23 cellular contexts compared by ENCODE assay signal in genomic region chr7:87590578-87590977, GRCh38. TPM values are rescaled to one million over a fixed set of nuclear protein-coding genes. Genes with fewer than 3 reads are reported as not detected.
A peak's percentile ranks its signal among the peaks of the same experiment; 100 is the strongest.
DNase-seq lines count a peak whose midpoint lies in the region; ATAC-seq and TF ChIP-seq lines count a peak whose summit lies in the region.
"Had no signal": no experiment of that assay in that cellular context is flagged by ENCODE, and none has a peak within 500 bp of the region (broad histone marks: within the 10 kb centered on the region; RNA-seq: fewer than 3 reads in every experiment).

No MANE protein-coding gene starts in this region.

- H3K4me1 Mint-ChIP-seq in activated naive CD8-positive, alpha-beta T cell treated with anti-CD3 and anti-CD28 coated beads, Interleukin-2, amount 10 ng/mL, durations not matched to agents 7 days and 5 days, result peaks cover 13% of the 10 kb centered on the region
- peaks cover 12% of the 10 kb centered on the region for H3K4me1 Mint-ChIP-seq in activated naive CD8-positive, alpha-beta T cell treated with anti-CD3 and anti-CD28 coated beads for 36 hours
- peaks cover 7% of the 10 kb centered on the region for H3K4me1 Mint-ChIP-seq in central memory CD8-positive, alpha-beta T cell
- H3K4me1 Mint-ChIP-seq in stimulated activated effector memory CD8-positive, alpha-beta T cell treated with anti-CD3 and anti-CD28 coated beads, Interleukin-12 subunit alpha, Interleukin-12 subunit beta, amount 100 ng/mL, for 72 hours, result peaks cover 9% of the 10 kb centered on the region

- 0 out of 2 replicates have a peak overlapping the region, but pooled peaks have one; percentile 7 for H3K27ac ChIP-seq in WERI-Rb-1
- H3K27ac ChIP-seq: HL-60, KMS-11, PC-9, SJCRH30 had no signal

- no peaks in the 10 kb centered on the region for H3K36me3 ChIP-seq in WERI-Rb-1
- H3K36me3 ChIP-seq: SJCRH30 had no signal

- no peak overlapping the region for H3K4me3 ChIP-seq in WERI-Rb-1 (ENCODE audit: low read depth, low read length)
- H3K4me3 ChIP-seq: PC-9, SJCRH30 had no signal

- no peak overlapping the region for H3K4me3 Mint-ChIP-seq in activated naive CD8-positive, alpha-beta T cell treated with anti-CD3 and anti-CD28 coated beads, Interleukin-2, amount 10 ng/mL, durations not matched to agents 7 days and 5 days
- H3K4me3 Mint-ChIP-seq in activated naive CD8-positive, alpha-beta T cell treated with anti-CD3 and anti-CD28 coated beads for 36 hours, result no peak overlapping the region
- H3K4me3 Mint-ChIP-seq in central memory CD8-positive, alpha-beta T cell, result no peak overlapping the region
- H3K4me3 Mint-ChIP-seq in stimulated activated effector memory CD8-positive, alpha-beta T cell treated with anti-CD3 and anti-CD28 coated beads, Interleukin-12 subunit alpha, Interleukin-12 subunit beta, amount 100 ng/mL, for 72 hours, result no peak overlapping the region
- H3K4me3 Mint-ChIP-seq: IgD-negative memory B cell had no signal

- TF ChIP-seq CTCF in WERI-Rb-1 (IDR thresholded peaks at IDR 0.05; ENCODE audit: low read depth, low read length), result no peak

- ATAC-seq in activated naive CD8-positive, alpha-beta T cell treated with anti-CD3 and anti-CD28 coated beads, Interleukin-2, amount 10 ng/mL, durations not matched to agents 7 days and 5 days (ENCODE audit: low read depth), result peak; percentile 82
- peak; percentile 52 for ATAC-seq in central memory CD8-positive, alpha-beta T cell (replicated peaks; ENCODE audit: extremely low read depth, poor library complexity, severe bottlenecking)
- peak; percentile 61 for ATAC-seq in stimulated activated effector memory CD8-positive, alpha-beta T cell treated with anti-CD3 and anti-CD28 coated beads, Interleukin-12 subunit alpha, Interleukin-12 subunit beta, amount 100 ng/mL, for 72 hours
- ATAC-seq in GM18909 (IDR thresholded peaks at IDR 0.05; ENCODE audit: poor library complexity, unreplicated experiment), result no peak
- no peak for ATAC-seq in HG02852 (IDR thresholded peaks at IDR 0.05; ENCODE audit: unreplicated experiment)
- ATAC-seq: Right ventricle myocardium inferior had no signal

- no peak overlapping the region for H3K27ac Mint-ChIP-seq in activated naive CD8-positive, alpha-beta T cell treated with anti-CD3 and anti-CD28 coated beads, Interleukin-2, amount 10 ng/mL, durations not matched to agents 7 days and 5 days
- no peak overlapping the region for H3K27ac Mint-ChIP-seq in activated naive CD8-positive, alpha-beta T cell treated with anti-CD3 and anti-CD28 coated beads for 36 hours
- no peak overlapping the region for H3K27ac Mint-ChIP-seq in central memory CD8-positive, alpha-beta T cell (ENCODE audit: low read depth)
- H3K27ac Mint-ChIP-seq in stimulated activated effector memory CD8-positive, alpha-beta T cell treated with anti-CD3 and anti-CD28 coated beads, Interleukin-12 subunit alpha, Interleukin-12 subunit beta, amount 100 ng/mL, for 72 hours, result no peak overlapping the region
- H3K27ac Mint-ChIP-seq: IgD-negative memory B cell had no signal

- POLR2A ChIA-PET in activated naive CD8-positive, alpha-beta T cell treated with anti-CD3 and anti-CD28 coated beads, Interleukin-2, amount 10 ng/mL, durations not matched to agents 7 days and 5 days (lab: Charles Lee), result interaction anchor here (1.5 kb wide), 1 partner anchor 10 kb away, joined by 3 read pairs; the partner anchor contains the start of gene ABCB1

- H3K9me3 Mint-ChIP-seq in activated naive CD8-positive, alpha-beta T cell treated with anti-CD3 and anti-CD28 coated beads, Interleukin-2, amount 10 ng/mL, durations not matched to agents 7 days and 5 days, result no peaks in the 10 kb centered on the region
- no peaks in the 10 kb centered on the region for H3K9me3 Mint-ChIP-seq in activated naive CD8-positive, alpha-beta T cell treated with anti-CD3 and anti-CD28 coated beads for 36 hours
- no peaks in the 10 kb centered on the region for H3K9me3 Mint-ChIP-seq in central memory CD8-positive, alpha-beta T cell
- H3K9me3 Mint-ChIP-seq in stimulated activated effector memory CD8-positive, alpha-beta T cell treated with anti-CD3 and anti-CD28 coated beads, Interleukin-12 subunit alpha, Interleukin-12 subunit beta, amount 100 ng/mL, for 72 hours, result no peaks in the 10 kb centered on the region
- H3K9me3 Mint-ChIP-seq: IgD-negative memory B cell had no signal

- H3K27me3 ChIP-seq in WERI-Rb-1 (ENCODE audit: insufficient read depth, low read depth, severe bottlenecking), result no peaks in the 10 kb centered on the region
- H3K27me3 ChIP-seq: SJCRH30 had no signal

- no peaks in the 10 kb centered on the region for H3K27me3 Mint-ChIP-seq in activated naive CD8-positive, alpha-beta T cell treated with anti-CD3 and anti-CD28 coated beads, Interleukin-2, amount 10 ng/mL, durations not matched to agents 7 days and 5 days
- no peaks in the 10 kb centered on the region for H3K27me3 Mint-ChIP-seq in activated naive CD8-positive, alpha-beta T cell treated with anti-CD3 and anti-CD28 coated beads for 36 hours
- H3K27me3 Mint-ChIP-seq in central memory CD8-positive, alpha-beta T cell, result peaks cover under 1% of the 10 kb centered on the region

- no peaks in the 10 kb centered on the region for H3K36me3 Mint-ChIP-seq in activated naive CD8-positive, alpha-beta T cell treated with anti-CD3 and anti-CD28 coated beads, Interleukin-2, amount 10 ng/mL, durations not matched to agents 7 days and 5 days
- H3K36me3 Mint-ChIP-seq in activated naive CD8-positive, alpha-beta T cell treated with anti-CD3 and anti-CD28 coated beads for 36 hours, result peaks cover 2% of the 10 kb centered on the region
- peaks cover 2% of the 10 kb centered on the region for H3K36me3 Mint-ChIP-seq in central memory CD8-positive, alpha-beta T cell (ENCODE audit: insufficient read depth)
- no peaks in the 10 kb centered on the region for H3K36me3 Mint-ChIP-seq in stimulated activated effector memory CD8-positive, alpha-beta T cell treated with anti-CD3 and anti-CD28 coated beads, Interleukin-12 subunit alpha, Interleukin-12 subunit beta, amount 100 ng/mL, for 72 hours
- H3K36me3 Mint-ChIP-seq: IgD-negative memory B cell had no signal

- H3K9me3 ChIP-seq in WERI-Rb-1 (ENCODE audit: severe bottlenecking), result no peaks in the 10 kb centered on the region
- H3K9me3 ChIP-seq: Caco-2, SJCRH30 had no signal

- no peak for DNase-seq in activated naive CD8-positive, alpha-beta T cell treated with anti-CD3 and anti-CD28 coated beads, Interleukin-2, amount 10 ng/mL, durations not matched to agents 7 days and 5 days
- no peak for DNase-seq in activated naive CD8-positive, alpha-beta T cell treated with anti-CD3 and anti-CD28 coated beads for 36 hours
- DNase-seq in WERI-Rb-1, result no peak
- DNase-seq in central memory CD8-positive, alpha-beta T cell (ENCODE audit: low spot score in 2 of 2), result no peak
- no peak for DNase-seq in stimulated activated effector memory CD8-positive, alpha-beta T cell treated with anti-CD3 and anti-CD28 coated beads, Interleukin-12 subunit alpha, Interleukin-12 subunit beta, amount 100 ng/mL, for 72 hours (ENCODE audit: low spot score in 2 of 2)
- no peak for DNase-seq in stimulated activated naive CD4-positive, alpha-beta T cell treated with Interleukin-2 at 50 U/mL for 16 hours (lab: John Stamatoyannopoulos, UW)
- DNase-seq: Caco-2, HCEC 1CT, NCI-H1092, NCI-H1417 treated with DMSO at 0.1 percent for 48 hours, NCI-H1694 treated with DMSO at 0.1 percent for 48 hours, NCI-H2081, NCI-H2227 treated with DMSO at 0.1 percent for 48 hours, NCI-H526 treated with DMSO at 0.1 percent for 48 hours, PC-9, SJCRH30 had no signal

RNA-seq across cellular contexts. Expression of gene ABCB1, which starts 10.1 kb away (rescaled TPM):
- 10 to 100 TPM; 30.8 to 35.0 TPM for total RNA-seq in activated naive CD8-positive, alpha-beta T cell treated with anti-CD3 and anti-CD28 coated beads, Interleukin-2, amount 10 ng/mL, durations not matched to agents 7 days and 5 days
- total RNA-seq in activated naive CD8-positive, alpha-beta T cell treated with anti-CD3 and anti-CD28 coated beads for 36 hours, result 10 to 100 TPM in 1 of 2 experiments, 1 to 10 TPM in 1; 9.5 to 15.3 TPM
- total RNA-seq: PC-9, SJCRH30 had no signal

RNA-seq across cellular contexts. Expression of gene RUNDC3B, which starts 37.6 kb away (rescaled TPM):
- under 1 TPM; 0.08 to 0.43 TPM for total RNA-seq in activated naive CD8-positive, alpha-beta T cell treated with anti-CD3 and anti-CD28 coated beads, Interleukin-2, amount 10 ng/mL, durations not matched to agents 7 days and 5 days
- 1 to 10 TPM in 1 of 2 experiments, under 1 TPM in 1; 0.94 to 1.7 TPM for total RNA-seq in activated naive CD8-positive, alpha-beta T cell treated with anti-CD3 and anti-CD28 coated beads for 36 hours
- total RNA-seq: A172 had no signal

Comparison
In these comparisons a context has a peak if more than half of its experiments do, and no peak if none do; other contexts are left out.
1. ATAC-seq: peak in activated naive CD8-positive, alpha-beta T cell treated with anti-CD3 and anti-CD28 coated beads, Interleukin-2, amount 10 ng/mL, durations not matched to agents 7 days and 5 days (single experiment), central memory CD8-positive, alpha-beta T cell (single experiment) and stimulated activated effector memory CD8-positive, alpha-beta T cell treated with anti-CD3 and anti-CD28 coated beads, Interleukin-12 subunit alpha, Interleukin-12 subunit beta, amount 100 ng/mL, for 72 hours (single experiment); none in GM18909 (single experiment) and HG02852 (single experiment).